ENCODE assay signal across 25 cellular contexts in genomic region chr4:161931089-161931488, GRCh38.
A peak's percentile ranks its signal among the peaks of the same experiment; 100 is the strongest.
DNase-seq lines count a peak whose midpoint lies in the region; ATAC-seq, FAIRE-seq and TF ChIP-seq lines count a peak whose summit lies in the region.
"Had no signal": no experiment of that assay in that cellular context is flagged by ENCODE, and none has a peak within 500 bp of the region (broad histone marks: within the 10 kb centered on the region; RNA-seq: fewer than 3 reads in every experiment).

No MANE protein-coding gene starts in this region.

- H3K9me3 ChIP-seq in PC-3 (ENCODE audit: low read length), result no peaks in the 10 kb centered on the region
- no peaks in the 10 kb centered on the region for H3K9me3 ChIP-seq in H9 (ENCODE audit: control insufficient read depth, low read depth, low read length)
- H3K9me3 ChIP-seq: BE2C had no signal

- no CpG with 5 or more reads among the region's 1 CpG for WGBS in H9 (ENCODE audit: extremely low coverage, insufficient read length, low lambda C conversion rate)

- H3K36me3 Mint-ChIP-seq in H9 (ENCODE audit: insufficient read depth in 1 of 3, low read depth in 3 of 3), result no peaks in the 10 kb centered on the region
- H3K36me3 Mint-ChIP-seq: CD4-positive, CD25-positive, alpha-beta regulatory T cell; CD8-positive, alpha-beta memory T cell; IgD-negative memory B cell had no signal

- H4K8ac ChIP-seq in H9 (replicated peaks; ENCODE audit: insufficient read length, low read depth, low read length), result no peak overlapping the region

- no TSS peak for BruUV-seq in PC-3 (replicated peaks; lab: Mats Ljungman, UMichigan)

- H3K27me3 Mint-ChIP-seq in H9 (ENCODE audit: low read depth), result no peaks in the 10 kb centered on the region
- H3K27me3 Mint-ChIP-seq: CD4-positive, CD25-positive, alpha-beta regulatory T cell; CD8-positive, alpha-beta memory T cell; IgD-negative memory B cell had no signal

- H3K27me3 ChIP-seq in PC-3 (ENCODE audit: low read length) (no peaks in the 10 kb centered on the region), foreskin keratinocyte (no peaks in the 10 kb centered on the region), H9 (ENCODE audit: insufficient read depth, low read length) (no peaks in the 10 kb centered on the region)
- H3K27me3 ChIP-seq: BE2C had no signal

- no peaks in the 10 kb centered on the region for H3K23me2 ChIP-seq in H9 (ENCODE audit: insufficient read length, low read depth, low read length, poor library complexity, severe bottlenecking)

- no peak overlapping the region for H3K4me3 ChIP-seq in PC-3 (ENCODE audit: low read length)
- H3K4me3 ChIP-seq: GM23248 had no signal

- H3K9me3 Mint-ChIP-seq in H9, result no peaks in the 10 kb centered on the region

- H3K36me3 ChIP-seq in PC-3 (ENCODE audit: low read depth, low read length), result no peaks in the 10 kb centered on the region
- H3K36me3 ChIP-seq: BE2C had no signal

- no peak overlapping the region for H4K5ac ChIP-seq in H9 (ENCODE audit: insufficient read length, low read depth, low read length)

- H3K4me1 ChIP-seq in PC-3 (ENCODE audit: insufficient read depth, low read length) (peaks cover 9% of the 10 kb centered on the region), foreskin keratinocyte (peaks cover 6% of the 10 kb centered on the region), H9 (ENCODE audit: insufficient read depth, low read length) (no peaks in the 10 kb centered on the region; the same call in 1 of the 2 replicates)
- H3K4me1 ChIP-seq: BE2C had no signal

- TF ChIP-seq CTCF in D721Med (IDR thresholded peaks at IDR 0.05; ENCODE audit: insufficient read depth, missing control alignments) (no peak), PC-3 (conservative IDR thresholded peaks at IDR 0.05; ENCODE audit: low read depth, low read length) (no peak), foreskin keratinocyte (conservative IDR thresholded peaks at IDR 0.05) (no peak), H9 (conservative IDR thresholded peaks at IDR 0.05) (no peak)

- intact Hi-C loops in PC-3 (cut with micrococcal nuclease), result loop anchor here (10.0 kb wide), 1 partner anchor 56 kb away; no protein-coding TSS in a partner anchor

- no peak for ATAC-seq in PC-3
- peak; percentile 74 for ATAC-seq in foreskin keratinocyte
- ATAC-seq in HG02973 (IDR thresholded peaks at IDR 0.05; ENCODE audit: unreplicated experiment), result no peak
- ATAC-seq: HepG2 had no signal

- H3K4ac ChIP-seq in H9 (ENCODE audit: low read depth, low read length), result no peak overlapping the region

- H3K18ac ChIP-seq in H9 (ENCODE audit: insufficient read length, low read depth, low read length), result no peak overlapping the region

- no peak overlapping the region for H2BK20ac ChIP-seq in H9 (ENCODE audit: low read depth, low read length, poor library complexity, severe bottlenecking)

- H3K27ac Mint-ChIP-seq in H9, result no peak overlapping the region
- H3K27ac Mint-ChIP-seq: CD4-positive, CD25-positive, alpha-beta regulatory T cell; CD8-positive, alpha-beta memory T cell; HFFc6; IgD-negative memory B cell had no signal

- H2BK120ac ChIP-seq in H9 (ENCODE audit: low read depth, low read length, poor library complexity, severe bottlenecking), result no peak overlapping the region

- no peak overlapping the region for H3K4me3 Mint-ChIP-seq in H9
- H3K4me3 Mint-ChIP-seq: CD4-positive, CD25-positive, alpha-beta regulatory T cell; CD8-positive, alpha-beta memory T cell; HFFc6; IgD-negative memory B cell had no signal

- no peak overlapping the region for H2AFZ ChIP-seq in PC-3 (ENCODE audit: low read length)
- H2AFZ ChIP-seq in H9 (ENCODE audit: low read length), result no peak overlapping the region
- H2AFZ ChIP-seq: GM23248 had no signal

- CTCF ChIA-PET in PC-3 (lab: Charles Lee), result no interaction called here

- H3K4me2 ChIP-seq in PC-3 (ENCODE audit: low read length) (no peak overlapping the region), H9 (ENCODE audit: insufficient read depth, insufficient read length, low read length) (no peak overlapping the region)

- no peak overlapping the region for H3K14ac ChIP-seq in H9 (ENCODE audit: insufficient read depth, low read length)

- H4K91ac ChIP-seq in H9 (ENCODE audit: insufficient read length, low read depth, low read length), result no peak overlapping the region

- no peak overlapping the region for H3T11ph ChIP-seq in H9 (ENCODE audit: low read length)

- H3K27ac ChIP-seq in PC-3 (ENCODE audit: low read length) (no peak overlapping the region), foreskin keratinocyte (peak overlapping the region; percentile 71), H9 (ENCODE audit: insufficient read length, low read depth, low read length) (no peak overlapping the region)
- H3K27ac ChIP-seq: GM23248 had no signal

- no peak overlapping the region for H2BK12ac ChIP-seq in H9 (ENCODE audit: insufficient read length, low read depth, low read length)

- no peak overlapping the region for H2BK15ac ChIP-seq in H9 (ENCODE audit: low read depth, low read length)

- H2BK5ac ChIP-seq in H9 (ENCODE audit: insufficient read length, low read length), result no peak overlapping the region

- no peaks in the 10 kb centered on the region for H3K9me2 ChIP-seq in PC-3 (replicated peaks; ENCODE audit: low read length)

- H3K9ac ChIP-seq in PC-3 (ENCODE audit: low read length) (no peak overlapping the region), H9 (ENCODE audit: extremely low read depth, insufficient read length, low read length) (no peak overlapping the region)
- H3K9ac ChIP-seq: GM23248 had no signal

- H3K23ac ChIP-seq in H9 (ENCODE audit: insufficient read length, low read depth, low read length), result no peak overlapping the region

- peak; percentile 91 for FAIRE-seq in D721Med (lab: Jason Lieb, UNC)
- FAIRE-seq: A204.1, GM12892, GM18507, HepG2 had no signal

- no peaks in the 10 kb centered on the region for H3F3A ChIP-seq in PC-3 (ENCODE audit: low read length, unreplicated experiment)

- DNase-seq in D341Med (ENCODE audit: low spot score), result peak; percentile 25
- DNase-seq in D721Med (ENCODE audit: insufficient read length, low spot score), result no peak
- peak; percentile 23 for DNase-seq in PC-3
- DNase-seq in foreskin keratinocyte, result peak in 1 of 2 donors; percentile 38
- no peak for DNase-seq in NCI-H524 (lab: John Stamatoyannopoulos, UW)
- no peak for DNase-seq in H9
- DNase-seq: ACHN; BE2C; C1 segment of cervical spinal cord; CD4-positive, CD25-positive, alpha-beta regulatory T cell; CD8-positive, alpha-beta memory T cell; COR-L47; DMS53; DND-41; GDM1; GM23248; HCEC 1CT; HFFc6; KBM-7 had no signal

- H2AK5ac ChIP-seq in H9 (ENCODE audit: insufficient read length, low read length), result no peak overlapping the region

- peaks cover 10 to 13% of the 10 kb centered on the region in 2 experiments for H3K4me1 Mint-ChIP-seq in H9
- H3K4me1 Mint-ChIP-seq: CD4-positive, CD25-positive, alpha-beta regulatory T cell; CD8-positive, alpha-beta memory T cell; IgD-negative memory B cell had no signal

- no peaks in the 10 kb centered on the region for H3K79me2 ChIP-seq in PC-3 (ENCODE audit: low read length)
- no peaks in the 10 kb centered on the region for H3K79me2 ChIP-seq in H9 (ENCODE audit: insufficient read depth, low read length)

- no peak overlapping the region for H3K56ac ChIP-seq in H9 (ENCODE audit: insufficient read length, low read depth, low read length)

- POLR2A ChIA-PET in PC-3 (lab: Charles Lee; ENCODE audit: unreplicated experiment), result no interaction called here

- no peaks in the 10 kb centered on the region for H4K20me1 ChIP-seq in PC-3 (ENCODE audit: low read length)
- no peaks in the 10 kb centered on the region for H4K20me1 ChIP-seq in H9 (ENCODE audit: control insufficient read depth, insufficient read depth, insufficient read length)

- no peaks in the 10 kb centered on the region for H3K79me1 ChIP-seq in H9 (ENCODE audit: insufficient read depth, low read depth, low read length, poor library complexity, severe bottlenecking)

Comparison
In these comparisons a context has a peak if more than half of its experiments do, and no peak if none do; other contexts are left out.
1. DNase-seq: peak in D341Med (single experiment) and PC-3 (single experiment); none in D721Med (single experiment), NCI-H524 (0 of 2) and H9 (single experiment).